1 cellular context compared by ENCODE assay signal in genomic region chr10:43396061-43396927, GRCh38.
TF ChIP-seq lines count a peak whose summit lies in the region.

No MANE protein-coding gene starts in this region.

TF ChIP-seq in WTC11, 78 proteins besides CTCF, POLR2A, EP300 and RAD21 (continued from another document):
- TF ChIP-seq, protein P1, sequence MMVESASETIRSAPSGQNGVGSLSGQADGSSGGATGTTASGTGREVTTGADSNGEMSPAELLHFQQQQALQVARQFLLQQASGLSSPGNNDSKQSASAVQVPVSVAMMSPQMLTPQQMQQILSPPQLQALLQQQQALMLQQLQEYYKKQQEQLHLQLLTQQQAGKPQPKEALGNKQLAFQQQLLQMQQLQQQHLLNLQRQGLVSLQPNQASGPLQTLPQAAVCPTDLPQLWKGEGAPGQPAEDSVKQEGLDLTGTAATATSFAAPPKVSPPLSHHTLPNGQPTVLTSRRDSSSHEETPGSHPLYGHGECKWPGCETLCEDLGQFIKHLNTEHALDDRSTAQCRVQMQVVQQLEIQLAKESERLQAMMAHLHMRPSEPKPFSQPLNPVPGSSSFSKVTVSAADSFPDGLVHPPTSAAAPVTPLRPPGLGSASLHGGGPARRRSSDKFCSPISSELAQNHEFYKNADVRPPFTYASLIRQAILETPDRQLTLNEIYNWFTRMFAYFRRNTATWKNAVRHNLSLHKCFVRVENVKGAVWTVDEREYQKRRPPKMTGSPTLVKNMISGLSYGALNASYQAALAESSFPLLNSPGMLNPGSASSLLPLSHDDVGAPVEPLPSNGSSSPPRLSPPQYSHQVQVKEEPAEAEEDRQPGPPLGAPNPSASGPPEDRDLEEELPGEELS (CRISPR knock-in tag; IDR thresholded peaks at IDR 0.05), result peak; percentile 40; the same call in 1 of the 2 replicates
- TF ChIP-seq MAX (CRISPR knock-in tag; IDR thresholded peaks at IDR 0.05), result peak; percentile 72
- no peak for TF ChIP-seq ZNF423 (CRISPR knock-in tag; IDR thresholded peaks at IDR 0.05)
- 0 out of 2 replicates have a peak, but pooled peaks have one; percentile 18 for TF ChIP-seq SMAD3 (CRISPR knock-in tag; IDR thresholded peaks at IDR 0.05; ENCODE audit: borderline replicate concordance)
- peak; percentile 70 for TF ChIP-seq FOXK1 (CRISPR knock-in tag; IDR thresholded peaks at IDR 0.05)
- peak; percentile 76; the same call in 1 of the 2 replicates for TF ChIP-seq TCF7 (CRISPR knock-in tag; IDR thresholded peaks at IDR 0.05; ENCODE audit: low read depth)
- TF ChIP-seq MYBL2 (CRISPR knock-in tag; IDR thresholded peaks at IDR 0.05), result no peak
- no peak for TF ChIP-seq GTF2I (CRISPR knock-in tag; conservative IDR thresholded peaks at IDR 0.05)
TF ChIP-seq in WTC11: peak in this region for 20.
